ENCODE assay signal across 22 cellular contexts in the genomic region with DNA sequence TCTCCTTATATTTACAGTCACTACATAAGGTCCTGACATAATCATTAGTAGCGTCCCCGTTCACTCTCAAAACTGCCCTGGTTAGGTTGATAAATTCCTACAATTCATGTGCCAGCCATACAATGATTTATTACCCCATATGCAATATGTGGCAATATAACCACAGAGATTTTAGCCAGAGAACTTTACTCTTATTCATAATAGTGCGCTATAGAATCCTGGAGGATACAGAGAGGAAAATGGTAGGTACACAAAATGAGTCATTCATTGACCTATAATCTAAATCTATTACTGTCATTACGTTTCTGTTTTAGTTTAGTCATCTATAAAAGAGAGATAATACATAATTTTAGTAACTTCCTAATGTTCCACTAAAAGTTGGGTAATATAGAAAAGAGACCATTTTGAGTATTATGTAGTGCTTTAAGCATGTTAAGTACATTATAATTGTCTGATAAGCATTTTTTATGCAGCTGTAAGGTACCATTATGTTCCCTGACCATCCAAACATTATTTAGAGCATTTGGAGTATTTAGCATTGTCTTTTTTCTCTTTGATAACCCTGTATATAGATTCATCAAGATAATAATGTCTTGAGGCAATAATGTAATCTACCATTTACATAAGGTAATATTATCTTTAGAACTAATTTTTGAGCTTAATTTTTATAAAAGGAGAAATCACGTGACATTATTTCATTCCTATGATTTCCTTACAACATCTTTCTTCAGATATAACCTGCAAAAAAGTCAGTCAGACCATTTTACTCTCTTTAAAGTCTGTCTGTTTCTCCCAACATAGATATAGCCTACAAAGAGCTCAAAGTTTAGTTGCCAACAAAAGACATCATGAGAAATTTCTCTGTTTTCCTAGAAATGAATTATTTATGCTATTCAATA.
DNase-seq lines count a peak whose midpoint lies in the region; ATAC-seq, FAIRE-seq and TF ChIP-seq lines count a peak whose summit lies in the region.
"Had no signal": no experiment of that assay in that cellular context is flagged by ENCODE, and none has a peak within 500 bp of the region (broad histone marks: within the 10 kb centered on the region; RNA-seq: fewer than 3 reads in every experiment).

No MANE protein-coding gene starts in this region.

- TF ChIP-seq CTCF in D721Med (IDR thresholded peaks at IDR 0.05; ENCODE audit: insufficient read depth, missing control alignments) (no peak), VCaP (conservative IDR thresholded peaks at IDR 0.05) (no peak), foreskin keratinocyte (conservative IDR thresholded peaks at IDR 0.05) (no peak), nephron progenitor cell (IDR thresholded peaks at IDR 0.05) (no peak)

- no peak overlapping the region for H3K4me3 Mint-ChIP-seq in nephron progenitor cell
- H3K4me3 Mint-ChIP-seq: activated CD4-positive, alpha-beta T cell treated with anti-CD3 and anti-CD28 coated beads for 36 hours; CD14-positive monocyte; H9; naive thymus-derived CD8-positive, alpha-beta T cell; stimulated activated effector memory CD8-positive, alpha-beta T cell treated with anti-CD3 and anti-CD28 coated beads, Interleukin-12 subunit alpha, Interleukin-12 subunit beta, amount 100 ng/mL, for 72 hours; T-helper 17 cell had no signal

- ATAC-seq in foreskin keratinocyte = peak; percentile 11
- no peak for ATAC-seq in HG02938 (IDR thresholded peaks at IDR 0.05; ENCODE audit: unreplicated experiment)
- ATAC-seq: activated CD4-positive, alpha-beta T cell treated with anti-CD3 and anti-CD28 coated beads for 36 hours; naive thymus-derived CD8-positive, alpha-beta T cell; stimulated activated effector memory CD8-positive, alpha-beta T cell treated with anti-CD3 and anti-CD28 coated beads, Interleukin-12 subunit alpha, Interleukin-12 subunit beta, amount 100 ng/mL, for 72 hours; T-helper 17 cell had no signal

- peaks cover 12% of the 10 kb centered on the region for H3K4me1 Mint-ChIP-seq in nephron progenitor cell
- H3K4me1 Mint-ChIP-seq: activated CD4-positive, alpha-beta T cell treated with anti-CD3 and anti-CD28 coated beads for 36 hours; CD14-positive monocyte; naive thymus-derived CD8-positive, alpha-beta T cell; stimulated activated effector memory CD8-positive, alpha-beta T cell treated with anti-CD3 and anti-CD28 coated beads, Interleukin-12 subunit alpha, Interleukin-12 subunit beta, amount 100 ng/mL, for 72 hours; T-helper 17 cell had no signal

- H3K27ac Mint-ChIP-seq in nephron progenitor cell = no peak overlapping the region
- H3K27ac Mint-ChIP-seq: activated CD4-positive, alpha-beta T cell treated with anti-CD3 and anti-CD28 coated beads for 36 hours; CD14-positive monocyte; H9; naive thymus-derived CD8-positive, alpha-beta T cell; stimulated activated effector memory CD8-positive, alpha-beta T cell treated with anti-CD3 and anti-CD28 coated beads, Interleukin-12 subunit alpha, Interleukin-12 subunit beta, amount 100 ng/mL, for 72 hours; T-helper 17 cell had no signal

- peaks cover 7% of the 10 kb centered on the region for H3K4me1 ChIP-seq in foreskin keratinocyte
- H3K4me1 ChIP-seq: Peyer's patch, uterus had no signal

- H3K9me3 Mint-ChIP-seq in nephron progenitor cell = peaks cover 38% of the 10 kb centered on the region
- H3K9me3 Mint-ChIP-seq: stimulated activated effector memory CD8-positive, alpha-beta T cell treated with anti-CD3 and anti-CD28 coated beads, Interleukin-12 subunit alpha, Interleukin-12 subunit beta, amount 100 ng/mL, for 72 hours had no signal

- no peaks in the 10 kb centered on the region for H3K27me3 ChIP-seq in foreskin keratinocyte
- H3K27me3 ChIP-seq: Peyer's patch, uterus had no signal

- H3K27me3 Mint-ChIP-seq in nephron progenitor cell (ENCODE audit: low read depth, poor library complexity) = no peaks in the 10 kb centered on the region
- H3K27me3 Mint-ChIP-seq: activated CD4-positive, alpha-beta T cell treated with anti-CD3 and anti-CD28 coated beads for 36 hours; naive thymus-derived CD8-positive, alpha-beta T cell; T-helper 17 cell had no signal

- H3K27ac ChIP-seq in VCaP (peak overlapping the region; percentile 45), foreskin keratinocyte (no peak overlapping the region)
- H3K27ac ChIP-seq: Peyer's patch, uterus had no signal

- FAIRE-seq in D721Med (lab: Jason Lieb, UNC) = peak; percentile 16

- peaks cover 35% of the 10 kb centered on the region for H3K36me3 Mint-ChIP-seq in nephron progenitor cell (ENCODE audit: low read depth)
- H3K36me3 Mint-ChIP-seq: CD14-positive monocyte; naive thymus-derived CD8-positive, alpha-beta T cell; stimulated activated effector memory CD8-positive, alpha-beta T cell treated with anti-CD3 and anti-CD28 coated beads, Interleukin-12 subunit alpha, Interleukin-12 subunit beta, amount 100 ng/mL, for 72 hours had no signal

- DNase-seq in D721Med (ENCODE audit: insufficient read length, low spot score) (no peak), LoVo (ENCODE audit: low spot score) (peak; percentile 51), foreskin keratinocyte (peak; percentile 32 to 62), activated gamma-delta T cell (lab: John Stamatoyannopoulos, UW) (no peak), nephron progenitor cell (no peak)
- DNase-seq: activated CD4-positive, alpha-beta T cell treated with anti-CD3 and anti-CD28 coated beads for 36 hours; activated naive CD4-positive, alpha-beta T cell treated with Interleukin-2 at 50 U/mL for 16 hours; activated T-cell treated with anti-CD3 and anti-CD28 coated beads, Interleukin-2, amount 50 U/mL, for 48 hours; H9; IMR-90; naive thymus-derived CD8-positive, alpha-beta T cell; NCI-H1417 treated with DMSO at 0.1 percent for 48 hours; NCI-H2081 treated with DMSO at 0.1 percent for 48 hours; NCI-H446 treated with DMSO at 0.1 percent for 48 hours; Peyer's patch; stimulated activated CD4-positive, alpha-beta T cell treated with anti-CD3 and anti-CD28 coated beads, Interleukin-2, amount 100 ng/mL, for 48 hours; T-helper 17 cell; uterus had no signal

Comparison
In these comparisons a context has a peak if more than half of its experiments do, and no peak if none do; other contexts are left out.
1. DNase-seq: peak in LoVo (single experiment) and foreskin keratinocyte (2 of 2); none in D721Med (single experiment), activated gamma-delta T cell (single experiment) and nephron progenitor cell (single experiment).